In genomic region chr11:31102316-31102715, GRCh38 we compare ENCODE assay signal across 11 cellular contexts.
"Had no signal": no experiment of that assay in that cellular context is flagged by ENCODE, and none has a peak within 500 bp of the region (broad histone marks: within the 10 kb centered on the region; RNA-seq: fewer than 3 reads in every experiment).

No MANE protein-coding gene starts in this region.

- DNase-seq: GM23248, GOT3, H7, H9, HCEC 1CT, HFFc6 had no signal

- H2AFZ ChIP-seq: GM23248, GM23338 had no signal

- H3K9ac ChIP-seq: GM23248 had no signal

- H3K9me3 ChIP-seq: HAP-1 had no signal

- ATAC-seq: GM23338, HCT116 had no signal

- H3K4me3 ChIP-seq: GM23248, GM23338, HAP-1 had no signal

- H3K4me1 ChIP-seq: HAP-1 had no signal

- H3K27ac ChIP-seq: GM23248 had no signal

- H3K4me2 ChIP-seq: GM23338 had no signal

- FAIRE-seq: H1, H54 had no signal

- H3K36me3 ChIP-seq: HAP-1 had no signal
